Comparison of ENCODE assay signal across 30 cellular contexts in genomic region chr19:35478794-35479193, GRCh38. TPM values are rescaled to one million over a fixed set of nuclear protein-coding genes. Genes with fewer than 3 reads are reported as not detected.
"Had no signal": no experiment of that assay in that cellular context is flagged by ENCODE, and none has a peak within 500 bp of the region (broad histone marks: within the 10 kb centered on the region; RNA-seq: fewer than 3 reads in every experiment).

No MANE protein-coding gene starts in this region.

- H3K4me3 Mint-ChIP-seq: activated CD4-positive, alpha-beta memory T cell treated with anti-CD3 and anti-CD28 coated beads, Interleukin-2, amount 10 ng/mL, durations not matched to agents 7 days and 5 days; activated CD4-positive, alpha-beta T cell treated with anti-CD3 and anti-CD28 coated beads, Interleukin-2, amount 10 ng/mL, durations not matched to agents 24 days and 14 days; activated CD8-positive, alpha-beta memory T cell treated with anti-CD3 and anti-CD28 coated beads, Interleukin-2, amount 10 ng/mL, durations not matched to agents 7 days and 5 days; activated naive CD8-positive, alpha-beta T cell; immature natural killer cell; mesothelial cell of epicardium; natural killer cell; stimulated activated naive CD8-positive, alpha-beta T cell treated with anti-CD3 and anti-CD28 coated beads, Interleukin-15, Interleukin-2, amounts not matched to agents 100 ng/mL and 50 ng/mL, for 24 hours; T-helper 17 cell had no signal

- H3K36me3 Mint-ChIP-seq: activated CD8-positive, alpha-beta memory T cell treated with anti-CD3 and anti-CD28 coated beads, Interleukin-2, amount 10 ng/mL, durations not matched to agents 7 days and 5 days; activated naive CD8-positive, alpha-beta T cell; mesothelial cell of epicardium; natural killer cell had no signal

- H3K9me3 Mint-ChIP-seq: activated CD4-positive, alpha-beta memory T cell treated with anti-CD3 and anti-CD28 coated beads, Interleukin-2, amount 10 ng/mL, durations not matched to agents 7 days and 5 days; activated CD4-positive, alpha-beta T cell treated with anti-CD3 and anti-CD28 coated beads, Interleukin-2, amount 10 ng/mL, durations not matched to agents 24 days and 14 days; immature natural killer cell; natural killer cell; stimulated activated naive CD8-positive, alpha-beta T cell treated with anti-CD3 and anti-CD28 coated beads, Interleukin-15, Interleukin-2, amounts not matched to agents 100 ng/mL and 50 ng/mL, for 24 hours had no signal

- H3K27ac ChIP-seq: adrenal gland, ascending aorta, brain microvascular endothelial cell, hepatocyte, left ventricle myocardium inferior, ovary, tibial artery had no signal

- ATAC-seq: activated CD4-positive, CD25-positive, alpha-beta regulatory T cell treated with anti-CD3 and anti-CD28 coated beads, Interleukin-2, amount 50 U/mL, for 24 hours; activated CD8-positive, alpha-beta memory T cell treated with anti-CD3 and anti-CD28 coated beads, Interleukin-2, amount 10 ng/mL, durations not matched to agents 7 days and 5 days; natural killer cell; right cardiac atrium; T-helper 17 cell had no signal

- H3K27ac Mint-ChIP-seq: activated CD4-positive, alpha-beta memory T cell treated with anti-CD3 and anti-CD28 coated beads, Interleukin-2, amount 10 ng/mL, durations not matched to agents 7 days and 5 days; activated CD4-positive, alpha-beta T cell treated with anti-CD3 and anti-CD28 coated beads, Interleukin-2, amount 10 ng/mL, durations not matched to agents 24 days and 14 days; activated CD8-positive, alpha-beta memory T cell treated with anti-CD3 and anti-CD28 coated beads, Interleukin-2, amount 10 ng/mL, durations not matched to agents 7 days and 5 days; activated naive CD8-positive, alpha-beta T cell; immature natural killer cell; mesothelial cell of epicardium; natural killer cell; stimulated activated naive CD8-positive, alpha-beta T cell treated with anti-CD3 and anti-CD28 coated beads, Interleukin-15, Interleukin-2, amounts not matched to agents 100 ng/mL and 50 ng/mL, for 24 hours; T-helper 17 cell had no signal

- H3K4me1 Mint-ChIP-seq: activated CD4-positive, alpha-beta T cell treated with anti-CD3 and anti-CD28 coated beads, Interleukin-2, amount 10 ng/mL, durations not matched to agents 24 days and 14 days; activated CD8-positive, alpha-beta memory T cell treated with anti-CD3 and anti-CD28 coated beads, Interleukin-2, amount 10 ng/mL, durations not matched to agents 7 days and 5 days; immature natural killer cell; mesothelial cell of epicardium; natural killer cell had no signal

- H3K4me3 ChIP-seq: adrenal gland, ascending aorta, hepatocyte, left ventricle myocardium inferior, ovary, tibial artery had no signal

- DNase-seq: activated CD4-positive, alpha-beta memory T cell treated with anti-CD3 and anti-CD28 coated beads, Interleukin-2, amount 10 ng/mL, durations not matched to agents 7 days and 5 days; activated CD4-positive, alpha-beta T cell treated with anti-CD3 and anti-CD28 coated beads, Interleukin-2, amount 10 ng/mL, durations not matched to agents 24 days and 14 days; activated CD8-positive, alpha-beta memory T cell treated with anti-CD3 and anti-CD28 coated beads, Interleukin-2, amount 10 ng/mL, durations not matched to agents 7 days and 5 days; activated T-cell treated with anti-CD3 and anti-CD28 coated beads for 4 hours; adrenal gland; brain microvascular endothelial cell; central memory CD4-positive, alpha-beta T cell; effector memory CD4-positive, alpha-beta T cell; foreskin melanocyte; glutamatergic neuron; immature natural killer cell; kidney glomerular epithelial cell; left ventricle myocardium inferior; natural killer cell; ovary; right cardiac atrium; stimulated activated CD4-positive, alpha-beta T cell treated with anti-CD3 and anti-CD28 coated beads, Interleukin-12 subunit alpha, Interleukin-12 subunit beta, amount 100 ng/mL, for 4 hours; stimulated activated CD4-positive, alpha-beta T cell treated with anti-CD3 and anti-CD28 coated beads, Interleukin-4, amount 100 ng/mL, for 4 hours; T-helper 17 cell; tibial artery had no signal

- H3K27me3 Mint-ChIP-seq: activated naive CD8-positive, alpha-beta T cell had no signal

RNA-seq across cellular contexts. Expression of gene KRTDAP, which starts 11.5 kb away (rescaled TPM):
- total RNA-seq: activated CD4-positive, alpha-beta memory T cell treated with anti-CD3 and anti-CD28 coated beads, Interleukin-2, amount 10 ng/mL, durations not matched to agents 7 days and 5 days; activated CD4-positive, alpha-beta T cell treated with anti-CD3 and anti-CD28 coated beads, Interleukin-2, amount 10 ng/mL, durations not matched to agents 24 days and 14 days; activated CD8-positive, alpha-beta memory T cell treated with anti-CD3 and anti-CD28 coated beads, Interleukin-2, amount 10 ng/mL, durations not matched to agents 7 days and 5 days; adrenal gland; ascending aorta; dermis microvascular lymphatic vessel endothelial cell; left ventricle myocardium inferior; lung microvascular endothelial cell; natural killer cell; pulmonary artery endothelial cell; right cardiac atrium; T-helper 17 cell; urinary bladder had no signal

RNA-seq across cellular contexts. Expression of gene FFAR2, which starts 30.7 kb away (rescaled TPM):
- total RNA-seq: activated CD4-positive, alpha-beta memory T cell treated with anti-CD3 and anti-CD28 coated beads, Interleukin-2, amount 10 ng/mL, durations not matched to agents 7 days and 5 days; activated CD4-positive, alpha-beta T cell treated with anti-CD3 and anti-CD28 coated beads, Interleukin-2, amount 10 ng/mL, durations not matched to agents 24 days and 14 days; activated CD8-positive, alpha-beta memory T cell treated with anti-CD3 and anti-CD28 coated beads, Interleukin-2, amount 10 ng/mL, durations not matched to agents 7 days and 5 days; ascending aorta; dermis microvascular lymphatic vessel endothelial cell; lung microvascular endothelial cell; mesothelial cell of epicardium; pulmonary artery endothelial cell had no signal

RNA-seq across cellular contexts. Expression of gene DMKN, which starts 34.7 kb away (rescaled TPM):
- total RNA-seq: activated CD4-positive, alpha-beta memory T cell treated with anti-CD3 and anti-CD28 coated beads, Interleukin-2, amount 10 ng/mL, durations not matched to agents 7 days and 5 days; activated CD4-positive, alpha-beta T cell treated with anti-CD3 and anti-CD28 coated beads, Interleukin-2, amount 10 ng/mL, durations not matched to agents 24 days and 14 days; activated CD8-positive, alpha-beta memory T cell treated with anti-CD3 and anti-CD28 coated beads, Interleukin-2, amount 10 ng/mL, durations not matched to agents 7 days and 5 days; dermis microvascular lymphatic vessel endothelial cell; lung microvascular endothelial cell; pulmonary artery endothelial cell; T-helper 17 cell had no signal

RNA-seq across cellular contexts. Expression of gene SBSN, which starts 49.3 kb away (rescaled TPM):
- total RNA-seq: activated CD4-positive, alpha-beta memory T cell treated with anti-CD3 and anti-CD28 coated beads, Interleukin-2, amount 10 ng/mL, durations not matched to agents 7 days and 5 days; activated CD4-positive, alpha-beta T cell treated with anti-CD3 and anti-CD28 coated beads, Interleukin-2, amount 10 ng/mL, durations not matched to agents 24 days and 14 days; activated CD8-positive, alpha-beta memory T cell treated with anti-CD3 and anti-CD28 coated beads, Interleukin-2, amount 10 ng/mL, durations not matched to agents 7 days and 5 days; adrenal gland; ascending aorta; dermis microvascular lymphatic vessel endothelial cell; hepatocyte; left ventricle myocardium inferior; lung microvascular endothelial cell; natural killer cell; ovary; pulmonary artery endothelial cell; right cardiac atrium; T-helper 17 cell; urinary bladder had no signal

RNA-seq across cellular contexts. Expression of gene GAPDHS, which starts 54.5 kb away (rescaled TPM):
- total RNA-seq: activated CD4-positive, alpha-beta memory T cell treated with anti-CD3 and anti-CD28 coated beads, Interleukin-2, amount 10 ng/mL, durations not matched to agents 7 days and 5 days; activated CD4-positive, alpha-beta T cell treated with anti-CD3 and anti-CD28 coated beads, Interleukin-2, amount 10 ng/mL, durations not matched to agents 24 days and 14 days; activated CD8-positive, alpha-beta memory T cell treated with anti-CD3 and anti-CD28 coated beads, Interleukin-2, amount 10 ng/mL, durations not matched to agents 7 days and 5 days; adrenal gland; ascending aorta; dermis microvascular lymphatic vessel endothelial cell; hepatocyte; left ventricle myocardium inferior; lung microvascular endothelial cell; mesothelial cell of epicardium; natural killer cell; ovary; pulmonary artery endothelial cell; right cardiac atrium; T-helper 17 cell; urinary bladder had no signal
